19 cellular contexts compared by ENCODE assay signal in genomic region chr2:119266091-119266589, GRCh38. TPM values are rescaled to one million over a fixed set of nuclear protein-coding genes. Genes with fewer than 3 reads are reported as not detected.
DNase-seq lines count a peak whose midpoint lies in the region; ATAC-seq and TF ChIP-seq lines count a peak whose summit lies in the region.
"Had no signal": no experiment of that assay in that cellular context is flagged by ENCODE, and none has a peak within 500 bp of the region (broad histone marks: within the 10 kb centered on the region; RNA-seq: fewer than 3 reads in every experiment).

No MANE protein-coding gene starts in this region.

- no peaks in the 10 kb centered on the region for H3K9me3 ChIP-seq in H9 (ENCODE audit: control insufficient read depth, low read depth, low read length)
- H3K9me3 ChIP-seq in IMR-90 (ENCODE audit: control insufficient read depth, insufficient read depth, low read length), result no peaks in the 10 kb centered on the region
- H3K9me3 ChIP-seq in CD8-positive, alpha-beta memory T cell (ENCODE audit: low read length), result no peaks in the 10 kb centered on the region
- H3K9me3 ChIP-seq in trophoblast cell (ENCODE audit: insufficient read depth, low read depth, low read length), result no peaks in the 10 kb centered on the region
- H3K9me3 ChIP-seq: HAP-1 had no signal

- ATAC-seq in IMR-90 (ENCODE audit: low read depth), result no peak
- ATAC-seq in left lobe of liver, result no peak
- ATAC-seq in GM19023 (IDR thresholded peaks at IDR 0.05; ENCODE audit: unreplicated experiment), result no peak
- ATAC-seq: CD8-positive, alpha-beta T cell had no signal

- H3K4me3 ChIP-seq in IMR-90 (ENCODE audit: insufficient read depth, low read depth, low read length) (no peak overlapping the region), trophoblast cell (ENCODE audit: low read depth, low read length) (no peak overlapping the region)
- no peak overlapping the region for H3K4me3 ChIP-seq in CD8-positive, alpha-beta memory T cell (ENCODE audit: low read length)
- H3K4me3 ChIP-seq: GM23248, HAP-1 had no signal

- peaks cover 5% of the 10 kb centered on the region for H3K9me1 ChIP-seq in IMR-90 (ENCODE audit: insufficient read depth, low read length)

- H3K27ac Mint-ChIP-seq in H9 (no peak overlapping the region), osteocyte (ENCODE audit: unreplicated experiment) (no peak overlapping the region)
- H3K27ac Mint-ChIP-seq in CD8-positive, alpha-beta memory T cell, result no peak overlapping the region
- H3K27ac Mint-ChIP-seq: CD4-positive, CD25-positive, alpha-beta regulatory T cell; CD8-positive, alpha-beta T cell; HFFc6 had no signal

- H3K79me1 ChIP-seq in H9 (ENCODE audit: insufficient read depth, low read depth, low read length, poor library complexity, severe bottlenecking) (no peaks in the 10 kb centered on the region), IMR-90 (ENCODE audit: low read depth in 1 of 2, low read length in 2 of 2) (no peaks in the 10 kb centered on the region), trophoblast cell (ENCODE audit: low read length) (no peaks in the 10 kb centered on the region)

- H3K79me2 ChIP-seq in H9 (ENCODE audit: insufficient read depth, low read length) (no peaks in the 10 kb centered on the region), trophoblast cell (ENCODE audit: control insufficient read depth, insufficient read depth, low read length, poor library complexity) (no peaks in the 10 kb centered on the region)

- H2BK12ac ChIP-seq in H9 (ENCODE audit: insufficient read length, low read depth, low read length) (no peak overlapping the region), trophoblast cell (ENCODE audit: low read length) (no peak overlapping the region)

- no peak overlapping the region for H3K9ac ChIP-seq in H9 (ENCODE audit: extremely low read depth, insufficient read length, low read length)
- no peak overlapping the region for H3K9ac ChIP-seq in IMR-90 (ENCODE audit: low read depth, low read length)
- H3K9ac ChIP-seq in trophoblast cell (ENCODE audit: low read length), result no peak overlapping the region
- H3K9ac ChIP-seq: GM23248 had no signal

- in situ Hi-C loops in IMR-90 (cut with MboI; ENCODE audit: low sequenced_read_pairs), result loop anchor here (25.0 kb wide), 1 partner anchor 104 kb away; the partner anchor contains the start of gene C1QL2

- WGBS in H9 (ENCODE audit: extremely low coverage, insufficient read length, low lambda C conversion rate), result no CpG with 5 or more reads among the region's 8 CpGs
- WGBS in IMR-90 (ENCODE audit: extremely low coverage in 2 of 2, insufficient read length in 1 of 2), 2 experiments, result no CpG with 5 or more reads among the region's 8 CpGs
- no CpG with 5 or more reads among the region's 8 CpGs for WGBS in trophoblast cell (ENCODE audit: extremely low coverage, insufficient coverage, insufficient read length)

- H3K4ac ChIP-seq in H9 (ENCODE audit: low read depth, low read length) (no peak overlapping the region), IMR-90 (ENCODE audit: low read depth, low read length) (no peak overlapping the region), trophoblast cell (ENCODE audit: low read depth, low read length) (no peak overlapping the region)

- BruUV-seq in IMR-90 (replicated peaks; lab: Mats Ljungman, UMichigan), result no TSS peak

- H3K56ac ChIP-seq in H9 (ENCODE audit: insufficient read length, low read depth, low read length), result no peak overlapping the region
- no peak overlapping the region for H3K56ac ChIP-seq in IMR-90 (ENCODE audit: extremely low read depth, insufficient read depth, low read length)

- no peaks in the 10 kb centered on the region for H4K20me1 ChIP-seq in H9 (ENCODE audit: control insufficient read depth, insufficient read depth, insufficient read length)
- no peaks in the 10 kb centered on the region for H4K20me1 ChIP-seq in IMR-90 (ENCODE audit: insufficient read depth, low read length)

- TF ChIP-seq POLR2A in IMR-90 (IDR thresholded peaks at IDR 0.05; ENCODE audit: low read depth, low read length), result no peak

- H2BK120ac ChIP-seq in H9 (ENCODE audit: low read depth, low read length, poor library complexity, severe bottlenecking) (no peak overlapping the region), IMR-90 (ENCODE audit: low read depth, low read length) (no peak overlapping the region), trophoblast cell (ENCODE audit: insufficient read depth, low read length, poor library complexity) (no peak overlapping the region)

- no peak overlapping the region for H3T11ph ChIP-seq in H9 (ENCODE audit: low read length)

- H3K23me2 ChIP-seq in H9 (ENCODE audit: insufficient read length, low read depth, low read length, poor library complexity, severe bottlenecking), result no peaks in the 10 kb centered on the region

- TF ChIP-seq CTCF in H9 (conservative IDR thresholded peaks at IDR 0.05) (no peak), IMR-90 (conservative IDR thresholded peaks at IDR 0.05; ENCODE audit: low read depth, low read length) (no peak), osteocyte (IDR thresholded peaks at IDR 0.05) (no peak)

- H3K27ac ChIP-seq in H9 (ENCODE audit: insufficient read length, low read depth, low read length) (no peak overlapping the region), IMR-90 (ENCODE audit: insufficient read depth, low read length) (no peak overlapping the region), trophoblast cell (ENCODE audit: low read depth, low read length) (no peak overlapping the region)
- H3K27ac ChIP-seq in CD8-positive, alpha-beta memory T cell (ENCODE audit: low read depth, low read length), result no peak overlapping the region
- H3K27ac ChIP-seq: C4-2B, GM23248 had no signal

- intact Hi-C loops in IMR-90 (cut with micrococcal nuclease), result no loop called here

- H2BK20ac ChIP-seq in H9 (ENCODE audit: low read depth, low read length, poor library complexity, severe bottlenecking) (no peak overlapping the region), IMR-90 (ENCODE audit: low read depth, low read length) (no peak overlapping the region)

- H3K36me3 ChIP-seq in IMR-90 (ENCODE audit: control insufficient read depth, insufficient read depth, low read length) (no peaks in the 10 kb centered on the region), trophoblast cell (ENCODE audit: control insufficient read depth in 1 of 2, insufficient read depth in 2 of 2, low read length in 2 of 2) (no peaks in the 10 kb centered on the region)
- H3K36me3 ChIP-seq in CD8-positive, alpha-beta memory T cell (ENCODE audit: insufficient read depth, low read length), result no peaks in the 10 kb centered on the region
- H3K36me3 ChIP-seq: HAP-1 had no signal

- H3K18ac ChIP-seq in H9 (ENCODE audit: insufficient read length, low read depth, low read length) (no peak overlapping the region), IMR-90 (ENCODE audit: low read depth, low read length) (no peak overlapping the region), trophoblast cell (ENCODE audit: low read length) (no peak overlapping the region)

- POLR2A ChIA-PET in IMR-90 (lab: Charles Lee; ENCODE audit: unreplicated experiment), result no interaction called here
- POLR2A ChIA-PET in CD8-positive, alpha-beta memory T cell (lab: Charles Lee), result no interaction called here

- H3K4me1 Mint-ChIP-seq in H9 (peaks cover 23 to 26% of the 10 kb centered on the region in 2 experiments), osteocyte (ENCODE audit: unreplicated experiment) (peaks cover 4% of the 10 kb centered on the region)
- no peaks in the 10 kb centered on the region for H3K4me1 Mint-ChIP-seq in CD8-positive, alpha-beta memory T cell
- H3K4me1 Mint-ChIP-seq: CD4-positive, CD25-positive, alpha-beta regulatory T cell had no signal

- H3K9me3 Mint-ChIP-seq in H9 (no peaks in the 10 kb centered on the region), osteocyte (ENCODE audit: unreplicated experiment) (peaks cover 4% of the 10 kb centered on the region)
- no peaks in the 10 kb centered on the region for H3K9me3 Mint-ChIP-seq in CD8-positive, alpha-beta memory T cell
- H3K9me3 Mint-ChIP-seq: CD8-positive, alpha-beta T cell; HFFc6 had no signal

- CTCF ChIA-PET in IMR-90 (lab: Yijun Ruan, JAX), result no interaction called here
- CTCF ChIA-PET in CD8-positive, alpha-beta memory T cell (lab: Charles Lee), result no interaction called here

- H3K4me1 ChIP-seq in H9 (ENCODE audit: insufficient read depth, low read length), result no peaks in the 10 kb centered on the region; the same call in 1 of the 2 replicates
- 0 out of 2 replicates have a peak, but pooled peaks cover 2% of the 10 kb centered on the region for H3K4me1 ChIP-seq in IMR-90 (ENCODE audit: control insufficient read depth, insufficient read depth, low read length)
- no peaks in the 10 kb centered on the region for H3K4me1 ChIP-seq in CD8-positive, alpha-beta memory T cell (ENCODE audit: insufficient read depth, low read length)
- no peaks in the 10 kb centered on the region for H3K4me1 ChIP-seq in trophoblast cell (ENCODE audit: control insufficient read depth in 1 of 2, insufficient read depth in 2 of 2, low read length in 2 of 2)
- H3K4me1 ChIP-seq: HAP-1 had no signal

- no peak overlapping the region for H4K12ac ChIP-seq in trophoblast cell (ENCODE audit: low read depth, low read length)

- no peak overlapping the region for H4K8ac ChIP-seq in H9 (replicated peaks; ENCODE audit: insufficient read length, low read depth, low read length)
- no peak overlapping the region for H4K8ac ChIP-seq in IMR-90 (ENCODE audit: low read depth in 2 of 2, low read length in 2 of 2)
- no peak overlapping the region for H4K8ac ChIP-seq in trophoblast cell (ENCODE audit: low read depth, low read length)

- no peak overlapping the region for H2AK9ac ChIP-seq in IMR-90 (replicated peaks; ENCODE audit: low read depth, low read length, poor library complexity)

- dilution Hi-C loops in IMR-90 (cut with HindIII; ENCODE audit: low sequenced_read_pairs, unreplicated experiment), result no loop called here

- H4K91ac ChIP-seq in H9 (ENCODE audit: insufficient read length, low read depth, low read length) (no peak overlapping the region), IMR-90 (ENCODE audit: insufficient read depth, low read depth, low read length) (no peak overlapping the region), trophoblast cell (ENCODE audit: low read depth, low read length) (no peak overlapping the region)

- H4K5ac ChIP-seq in H9 (ENCODE audit: insufficient read length, low read depth, low read length) (no peak overlapping the region), IMR-90 (ENCODE audit: low read depth, low read length) (no peak overlapping the region)

- H2BK15ac ChIP-seq in H9 (ENCODE audit: low read depth, low read length), result no peak overlapping the region
- no peak overlapping the region for H2BK15ac ChIP-seq in IMR-90 (ENCODE audit: low read depth, low read length)

- H3K23ac ChIP-seq in H9 (ENCODE audit: insufficient read length, low read depth, low read length) (no peak overlapping the region), IMR-90 (ENCODE audit: low read depth, low read length) (no peak overlapping the region), trophoblast cell (ENCODE audit: low read length) (no peak overlapping the region)

- H3K27me3 Mint-ChIP-seq in H9 (ENCODE audit: low read depth), result no peaks in the 10 kb centered on the region
- no peaks in the 10 kb centered on the region for H3K27me3 Mint-ChIP-seq in osteocyte (ENCODE audit: unreplicated experiment)
- H3K27me3 Mint-ChIP-seq in CD8-positive, alpha-beta memory T cell, result peaks cover 10 to 21% of the 10 kb centered on the region in 2 donors

- DNase-seq in H9, result peak; percentile 17
- DNase-seq in IMR-90, result no peak
- peak; percentile 29 for DNase-seq in left lobe of liver (ENCODE audit: low spot score)
- DNase-seq in osteocyte (ENCODE audit: extremely low spot score, unreplicated experiment), result peak; percentile 57
- no peak for DNase-seq in CD8-positive, alpha-beta memory T cell
- DNase-seq in COLO829 (ENCODE audit: low spot score), result no peak
- no peak for DNase-seq in trophoblast cell
- DNase-seq: Calu3; CD4-positive, CD25-positive, alpha-beta regulatory T cell; CD8-positive, alpha-beta T cell; COR-L47; DMS53; DMS79 treated with DMSO at 0.1 percent for 48 hours; GF-D8; GM23248; HFFc6 had no signal

- H3K4me3 Mint-ChIP-seq in H9, result no peak overlapping the region
- H3K4me3 Mint-ChIP-seq in osteocyte (ENCODE audit: unreplicated experiment), result no peak overlapping the region
- H3K4me3 Mint-ChIP-seq in CD8-positive, alpha-beta memory T cell, result no peak overlapping the region
- H3K4me3 Mint-ChIP-seq: CD4-positive, CD25-positive, alpha-beta regulatory T cell; CD8-positive, alpha-beta T cell; HFFc6 had no signal

- H3K4me2 ChIP-seq in H9 (ENCODE audit: insufficient read depth, insufficient read length, low read length) (no peak overlapping the region), IMR-90 (ENCODE audit: low read depth, low read length) (no peak overlapping the region), trophoblast cell (ENCODE audit: low read length) (no peak overlapping the region)

- H2AFZ ChIP-seq in H9 (ENCODE audit: low read length) (no peak overlapping the region), IMR-90 (replicated peaks; ENCODE audit: low read length, poor library complexity) (peak overlapping the region; percentile 1), trophoblast cell (ENCODE audit: insufficient read depth, low read length, poor library complexity) (no peak overlapping the region)
- H2AFZ ChIP-seq: GM23248 had no signal

- no peak overlapping the region for H2AK5ac ChIP-seq in H9 (ENCODE audit: insufficient read length, low read length)
- H2AK5ac ChIP-seq in IMR-90 (ENCODE audit: low read depth, low read length), result no peak overlapping the region
- no peak overlapping the region for H2AK5ac ChIP-seq in trophoblast cell (ENCODE audit: low read length)

- peaks cover 0 to 9% (median 4%) of the 10 kb centered on the region in 3 experiments; a peak in 6 of 7 replicates for H3K36me3 Mint-ChIP-seq in H9 (ENCODE audit: insufficient read depth in 1 of 3, low read depth in 3 of 3)
- H3K36me3 Mint-ChIP-seq in osteocyte (ENCODE audit: unreplicated experiment), result no peaks in the 10 kb centered on the region
- H3K36me3 Mint-ChIP-seq in CD8-positive, alpha-beta memory T cell, result peaks cover 0 to 4% (median 3%) of the 10 kb centered on the region in 3 donors
- H3K36me3 Mint-ChIP-seq: CD4-positive, CD25-positive, alpha-beta regulatory T cell; CD8-positive, alpha-beta T cell had no signal

- no peaks in the 10 kb centered on the region for H3K27me3 ChIP-seq in H9 (ENCODE audit: insufficient read depth, low read length)
- no peaks in the 10 kb centered on the region for H3K27me3 ChIP-seq in IMR-90 (ENCODE audit: control insufficient read depth, insufficient read depth, low read length)
- no peaks in the 10 kb centered on the region for H3K27me3 ChIP-seq in CD8-positive, alpha-beta memory T cell (ENCODE audit: insufficient read depth, low read length, poor library complexity, severe bottlenecking)
- no peaks in the 10 kb centered on the region for H3K27me3 ChIP-seq in trophoblast cell (ENCODE audit: insufficient read depth, low read length)

- H2BK5ac ChIP-seq in H9 (ENCODE audit: insufficient read length, low read length) (no peak overlapping the region), IMR-90 (ENCODE audit: low read depth, low read length, poor library complexity, severe bottlenecking) (no peak overlapping the region), trophoblast cell (ENCODE audit: low read depth, low read length, poor library complexity) (no peak overlapping the region)

- TF ChIP-seq RAD21 in IMR-90 (IDR thresholded peaks at IDR 0.05; ENCODE audit: low read length), result no peak

- no peak overlapping the region for H3K14ac ChIP-seq in H9 (ENCODE audit: insufficient read depth, low read length)
- no peak overlapping the region for H3K14ac ChIP-seq in IMR-90 (replicated peaks; ENCODE audit: low read depth, low read length)
- H3K14ac ChIP-seq in trophoblast cell (ENCODE audit: low read length), result no peak overlapping the region

RNA-seq across cellular contexts. Expression of gene STEAP3, which starts 42.5 kb away (rescaled TPM):
- total RNA-seq in H9 (2021), result 15.4 and 15.9 TPM in 2 replicates
- total RNA-seq in IMR-90 (2012; rRNA removed), result 18.9 and 19.4 TPM in 2 replicates
- polyA plus RNA-seq in IMR-90 (2012; rRNA removed), result 43.9 and 46.6 TPM in 2 replicates
- polyA plus RNA-seq in IMR-90 (2012; cell fraction: cytosol; rRNA removed), result 19.1 and 50.3 TPM in 2 replicates
- 35.5 and 93.9 TPM in 2 replicates for polyA plus RNA-seq in IMR-90 (2012; cell fraction: nucleus; rRNA removed; ENCODE audit: low replicate concordance)
- 120 TPM for total RNA-seq in left lobe of liver
- 19.3 and 22.7 TPM in 2 replicates for total RNA-seq in osteocyte
- total RNA-seq in CD8-positive, alpha-beta memory T cell, result under 1 TPM; 0.11 to 0.22 TPM
- 0.41 TPM for polyA plus RNA-seq in CD8-positive, alpha-beta memory T cell
- 2.0 and 2.2 TPM in 2 replicates for polyA plus RNA-seq in trophoblast cell (2013)
- total RNA-seq: CD4-positive, CD25-positive, alpha-beta regulatory T cell; CD8-positive, alpha-beta T cell had no signal
- polyA plus RNA-seq: CD4-positive, CD25-positive, alpha-beta regulatory T cell had no signal

Comparison
In these comparisons a context has a peak if more than half of its experiments do, and no peak if none do; other contexts are left out.
1. DNase-seq: peak in H9 (single experiment), left lobe of liver (single experiment) and osteocyte (single experiment); none in IMR-90 (single experiment), CD8-positive, alpha-beta memory T cell (0 of 5), COLO829 (single experiment) and trophoblast cell (0 of 2).
2. RNA of gene STEAP3, which starts 42.5 kb away (total RNA-seq): 120 TPM in left lobe of liver (single experiment), 18.9 to 19.4 TPM in IMR-90, 19.3 to 22.7 TPM in osteocyte and 15.4 to 15.9 TPM in H9; 0.11 to 0.22 TPM in CD8-positive, alpha-beta memory T cell; every median in the first group is over 10 times any median in the second.